ENCODE assay signal across 18 cellular contexts in genomic region chr21:38534591-38534990, GRCh38. TPM values are rescaled to one million over a fixed set of nuclear protein-coding genes. Genes with fewer than 3 reads are reported as not detected.
"Had no signal": no experiment of that assay in that cellular context is flagged by ENCODE, and none has a peak within 500 bp of the region (broad histone marks: within the 10 kb centered on the region; RNA-seq: fewer than 3 reads in every experiment).

No MANE protein-coding gene starts in this region.

- DNase-seq: dermis blood vessel endothelial cell; dorsolateral prefrontal cortex; effector CD4-positive, alpha-beta T cell; effector memory CD4-positive, alpha-beta T cell; foreskin keratinocyte; gastrocnemius medialis; glutamatergic neuron; head of caudate nucleus; heart right ventricle; hippocampal formation; left cardiac atrium; left lung; left ventricle myocardium superior; lower lobe of right lung; mucosa of descending colon; naive B cell had no signal

RNA-seq across cellular contexts. Expression of gene ERG, which starts 36.3 kb away (rescaled TPM):
- total RNA-seq: epithelial cell of proximal tubule, fibroblast of villous mesenchyme had no signal
